ENCODE assay signal across 12 cellular contexts in the genomic region with DNA sequence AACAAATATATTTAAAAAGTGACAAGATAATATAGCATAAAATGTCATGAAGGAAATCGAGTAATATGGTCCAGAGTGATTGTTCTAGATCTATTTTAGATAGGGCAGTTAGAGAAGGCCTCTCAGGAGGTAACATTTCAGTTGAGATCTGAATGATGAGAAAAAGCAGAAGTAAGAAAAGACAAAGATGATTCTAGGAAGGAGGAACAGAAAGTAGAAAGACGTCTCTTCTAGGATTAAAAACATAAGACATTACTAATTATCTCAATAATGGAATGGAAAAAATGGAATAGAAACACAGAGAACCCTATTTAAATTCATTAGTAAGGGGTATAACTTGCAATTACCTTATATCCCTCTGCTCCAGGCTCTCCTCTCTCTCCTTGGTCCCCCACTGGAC.
A peak's percentile ranks its signal among the peaks of the same experiment; 100 is the strongest.
DNase-seq lines count a peak whose midpoint lies in the region; ATAC-seq lines count a peak whose summit lies in the region.
"Had no signal": no experiment of that assay in that cellular context is flagged by ENCODE, and none has a peak within 500 bp of the region (broad histone marks: within the 10 kb centered on the region; RNA-seq: fewer than 3 reads in every experiment).

No MANE protein-coding gene starts in this region.

- peak; percentile 63 for ATAC-seq in GM18520 (IDR thresholded peaks at IDR 0.05; ENCODE audit: unreplicated experiment)
- ATAC-seq in GM21526 (IDR thresholded peaks at IDR 0.05; ENCODE audit: low FRiP score, unreplicated experiment), result peak; percentile 98
- peak; percentile 92 for ATAC-seq in HG03103 (IDR thresholded peaks at IDR 0.05; ENCODE audit: low read depth, unreplicated experiment)

- intact Hi-C loops in posterior vena cava (cut with DNase I), result no loop called here

- DNase-seq in SKM-1 treated with dmso at 0.1 percent for 144 hours (lab: John Stamatoyannopoulos, UW; ENCODE audit: unreplicated experiment) (peak; percentile 9), posterior vena cava (ENCODE audit: low spot score) (no peak), COR-L47 (lab: John Stamatoyannopoulos, UW) (no peak)
- DNase-seq in activated CD4-positive, alpha-beta T cell treated with anti-CD3 and anti-CD28 coated beads for 1 hour, result no peak
- no peak for DNase-seq in NK-92 treated with Interleukin-12 subunit alpha and Interleukin-12 subunit beta, amount 100 ng/mL, for 24 hours (lab: John Stamatoyannopoulos, UW)
- DNase-seq: activated T-cell treated with anti-CD3 and anti-CD28 coated beads for 4 hours, brain microvascular endothelial cell, NCI-H1092, T1000 had no signal
